In the genomic region with DNA sequence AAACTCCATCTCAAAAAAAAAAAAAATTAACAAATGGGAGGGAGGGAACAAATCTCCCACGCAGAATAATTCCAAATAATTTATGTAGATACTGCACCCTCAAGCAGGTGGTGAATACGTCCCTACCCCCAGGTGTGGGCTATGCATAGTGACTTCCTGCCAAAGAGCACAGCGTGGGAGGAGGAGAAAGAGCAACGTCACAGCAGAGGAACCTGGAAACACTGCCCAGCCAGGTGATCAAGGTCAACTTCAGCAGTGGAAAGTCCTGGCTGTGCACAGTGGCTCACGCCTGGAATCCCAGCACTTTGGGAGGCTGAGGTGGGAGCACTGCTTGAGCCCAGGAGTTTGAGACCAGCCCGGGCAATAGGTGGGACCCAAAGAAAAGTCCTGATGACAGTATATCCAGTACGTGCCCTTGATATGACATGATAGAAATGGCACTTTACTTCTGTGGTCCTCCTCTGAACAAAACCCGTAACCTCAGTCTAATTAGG, we compare ENCODE assay signal across 26 cellular contexts. TPM values are rescaled to one million over a fixed set of nuclear protein-coding genes. Genes with fewer than 3 reads are reported as not detected.
A peak's percentile ranks its signal among the peaks of the same experiment; 100 is the strongest.
DNase-seq lines count a peak whose midpoint lies in the region; ATAC-seq and TF ChIP-seq lines count a peak whose summit lies in the region.
"Had no signal": no experiment of that assay in that cellular context is flagged by ENCODE, and none has a peak within 500 bp of the region (broad histone marks: within the 10 kb centered on the region; RNA-seq: fewer than 3 reads in every experiment).

No MANE protein-coding gene starts in this region.

- H4K8ac ChIP-seq in neuronal stem cell (ENCODE audit: low read depth, low read length) = no peak overlapping the region

- H3K9me3 ChIP-seq in neuronal stem cell (replicated peaks in 1 of 2; ENCODE audit: control insufficient read depth in 2 of 2, insufficient read depth in 1 of 2, low read depth in 1 of 2, low read length in 2 of 2) = no peaks in the 10 kb centered on the region

- DNase-seq in activated CD8-positive, alpha-beta T cell treated with anti-CD3 and anti-CD28 coated beads for 36 hours = peak; percentile 11
- no peak for DNase-seq in activated CD8-positive, alpha-beta T cell treated with anti-CD3 and anti-CD28 coated beads, Interleukin-2, amount 10 ng/mL, durations not matched to agents 7 days and 5 days
- DNase-seq in dorsolateral prefrontal cortex = no peak
- DNase-seq in neuronal stem cell (ENCODE audit: low spot score) = no peak
- no peak for DNase-seq in substantia nigra (lab: John Stamatoyannopoulos, UW)
- no peak for DNase-seq in central memory CD4-positive, alpha-beta T cell
- DNase-seq in SW 1271 (lab: John Stamatoyannopoulos, UW) = no peak
- DNase-seq: CD8-positive, alpha-beta memory T cell; DMS 273 treated with DMSO at 0.1 percent for 48 hours; DMS79; EL; GF-D8; HCEC 1CT; MV-4-11; NCI-H1105; NCI-H1436 treated with DMSO at 0.1 percent for 48 hours; NCI-H187 treated with DMSO at 0.1 percent for 48 hours; NCI-H446 treated with DMSO at 0.1 percent for 48 hours; NCI-H526; NCI-H82; NK-92 treated with Interleukin-12 subunit alpha and Interleukin-12 subunit beta, amount 100 ng/mL, for 24 hours; PC-3 had no signal

- H3K4me2 ChIP-seq in neuronal stem cell (ENCODE audit: insufficient read depth, low read length, poor library complexity, severe bottlenecking) = no peak overlapping the region

- H3K27me3 ChIP-seq in dorsolateral prefrontal cortex (no peaks in the 10 kb centered on the region), neuronal stem cell (ENCODE audit: control insufficient read depth in 3 of 3, insufficient read depth in 3 of 3, low read depth in 1 of 3, low read length in 3 of 3) (no peaks in the 10 kb centered on the region)

- no CpG with 5 or more reads among the region's 8 CpGs for WGBS in neuronal stem cell (ENCODE audit: extremely low coverage in 2 of 2, insufficient read length in 2 of 2, insufficient replicate concordance in 1 of 2), 2 donors

- H3K36me3 ChIP-seq in neuronal stem cell (replicated peaks in 1 of 2; ENCODE audit: control insufficient read depth in 2 of 2, insufficient read depth in 2 of 2, low read length in 2 of 2) = peaks cover 7 to 84% of the 10 kb centered on the region in 2 donors

- H3K23ac ChIP-seq in neuronal stem cell (ENCODE audit: low read depth, low read length, poor library complexity) = no peak overlapping the region

- TF ChIP-seq CTCF in activated CD8-positive, alpha-beta T cell treated with anti-CD3 and anti-CD28 coated beads for 36 hours (IDR thresholded peaks at IDR 0.05) = no peak
- TF ChIP-seq CTCF in dorsolateral prefrontal cortex (IDR thresholded peaks at IDR 0.05 in 54 of 56, conservative IDR thresholded peaks at IDR 0.05 in 2 of 56; ENCODE audit: low read depth in 1 of 56, partially characterized antibody in 56 of 56) = no peak

- no peak for ATAC-seq in activated CD8-positive, alpha-beta T cell treated with anti-CD3 and anti-CD28 coated beads for 36 hours
- ATAC-seq in activated CD8-positive, alpha-beta T cell treated with anti-CD3 and anti-CD28 coated beads, Interleukin-2, amount 10 ng/mL, durations not matched to agents 7 days and 5 days = no peak
- no peak for ATAC-seq in HG02870 (IDR thresholded peaks at IDR 0.05; ENCODE audit: unreplicated experiment)
- ATAC-seq: PC-3 had no signal

- H3K14ac ChIP-seq in neuronal stem cell (ENCODE audit: low read length) = no peak overlapping the region

- no peak overlapping the region for H4K91ac ChIP-seq in neuronal stem cell (ENCODE audit: low read depth, low read length, poor library complexity)

- H3K18ac ChIP-seq in neuronal stem cell (ENCODE audit: low read length) = no peak overlapping the region

- CTCF ChIA-PET in activated CD8-positive, alpha-beta T cell treated with anti-CD3 and anti-CD28 coated beads for 36 hours (lab: Charles Lee) = no interaction called here
- CTCF ChIA-PET in activated CD8-positive, alpha-beta T cell treated with anti-CD3 and anti-CD28 coated beads, Interleukin-2, amount 10 ng/mL, durations not matched to agents 7 days and 5 days (lab: Charles Lee) = no interaction called here

- intact Hi-C loops in activated CD8-positive, alpha-beta T cell treated with anti-CD3 and anti-CD28 coated beads for 36 hours (cut with micrococcal nuclease) = no loop called here
- intact Hi-C loops in dorsolateral prefrontal cortex (cut with DNase I) = no loop called here

- peaks cover 41% of the 10 kb centered on the region for H3K36me3 Mint-ChIP-seq in activated CD8-positive, alpha-beta T cell treated with anti-CD3 and anti-CD28 coated beads for 36 hours (ENCODE audit: low read depth)
- H3K36me3 Mint-ChIP-seq in activated CD8-positive, alpha-beta T cell treated with anti-CD3 and anti-CD28 coated beads, Interleukin-2, amount 10 ng/mL, durations not matched to agents 7 days and 5 days (ENCODE audit: low read depth) = peaks cover 48% of the 10 kb centered on the region

- no peak overlapping the region for H2BK12ac ChIP-seq in neuronal stem cell (ENCODE audit: low read length)

- H3K9me3 Mint-ChIP-seq in activated CD8-positive, alpha-beta T cell treated with anti-CD3 and anti-CD28 coated beads for 36 hours = no peaks in the 10 kb centered on the region
- no peaks in the 10 kb centered on the region for H3K9me3 Mint-ChIP-seq in activated CD8-positive, alpha-beta T cell treated with anti-CD3 and anti-CD28 coated beads, Interleukin-2, amount 10 ng/mL, durations not matched to agents 7 days and 5 days (ENCODE audit: insufficient read depth)
- H3K9me3 Mint-ChIP-seq: CD14-positive monocyte; CD8-positive, alpha-beta memory T cell had no signal

- no peak overlapping the region for H2BK5ac ChIP-seq in neuronal stem cell (ENCODE audit: low read length)

- H3K4me3 Mint-ChIP-seq in activated CD8-positive, alpha-beta T cell treated with anti-CD3 and anti-CD28 coated beads for 36 hours = no peak overlapping the region
- H3K4me3 Mint-ChIP-seq in activated CD8-positive, alpha-beta T cell treated with anti-CD3 and anti-CD28 coated beads, Interleukin-2, amount 10 ng/mL, durations not matched to agents 7 days and 5 days = no peak overlapping the region
- H3K4me3 Mint-ChIP-seq: B cell; CD14-positive monocyte; CD8-positive, alpha-beta memory T cell had no signal

- peak overlapping the region; percentile 34 for H3K27ac Mint-ChIP-seq in activated CD8-positive, alpha-beta T cell treated with anti-CD3 and anti-CD28 coated beads for 36 hours
- no peak overlapping the region for H3K27ac Mint-ChIP-seq in activated CD8-positive, alpha-beta T cell treated with anti-CD3 and anti-CD28 coated beads, Interleukin-2, amount 10 ng/mL, durations not matched to agents 7 days and 5 days
- H3K27ac Mint-ChIP-seq: B cell; CD8-positive, alpha-beta memory T cell had no signal

- H2BK120ac ChIP-seq in neuronal stem cell (ENCODE audit: low read depth, low read length) = no peak overlapping the region

- H3K4me1 Mint-ChIP-seq in activated CD8-positive, alpha-beta T cell treated with anti-CD3 and anti-CD28 coated beads for 36 hours (ENCODE audit: low read depth) = peaks cover 9% of the 10 kb centered on the region
- no peaks in the 10 kb centered on the region for H3K4me1 Mint-ChIP-seq in activated CD8-positive, alpha-beta T cell treated with anti-CD3 and anti-CD28 coated beads, Interleukin-2, amount 10 ng/mL, durations not matched to agents 7 days and 5 days (ENCODE audit: low read depth)
- H3K4me1 Mint-ChIP-seq: B cell had no signal

- no peak overlapping the region for H2BK15ac ChIP-seq in neuronal stem cell (ENCODE audit: low read length)

- no peak overlapping the region for H2AK5ac ChIP-seq in neuronal stem cell (ENCODE audit: low read depth, low read length)

- POLR2A ChIA-PET in activated CD8-positive, alpha-beta T cell treated with anti-CD3 and anti-CD28 coated beads for 36 hours (lab: Charles Lee) = no interaction called here
- POLR2A ChIA-PET in activated CD8-positive, alpha-beta T cell treated with anti-CD3 and anti-CD28 coated beads, Interleukin-2, amount 10 ng/mL, durations not matched to agents 7 days and 5 days (lab: Charles Lee) = no interaction called here

- H3K79me1 ChIP-seq in neuronal stem cell (ENCODE audit: low read depth, low read length) = no peaks in the 10 kb centered on the region

- H3K4me3 ChIP-seq in dorsolateral prefrontal cortex = no peak overlapping the region
- H3K4me3 ChIP-seq in neuronal stem cell (ENCODE audit: low read length in 2 of 2) = peak overlapping the region in 1 of 2 donors; percentile 52

- H3K9ac ChIP-seq in neuronal stem cell (ENCODE audit: low read depth, low read length, poor library complexity) = peak overlapping the region; percentile 67

- H3K4me1 ChIP-seq in neuronal stem cell (ENCODE audit: control insufficient read depth in 2 of 2, insufficient read depth in 1 of 2, low read depth in 1 of 2, low read length in 2 of 2) = no peaks in the 10 kb centered on the region

- H2AFZ ChIP-seq in neuronal stem cell (ENCODE audit: low read length) = no peak overlapping the region

- no peaks in the 10 kb centered on the region for H3K27me3 Mint-ChIP-seq in activated CD8-positive, alpha-beta T cell treated with anti-CD3 and anti-CD28 coated beads for 36 hours
- H3K27me3 Mint-ChIP-seq in activated CD8-positive, alpha-beta T cell treated with anti-CD3 and anti-CD28 coated beads, Interleukin-2, amount 10 ng/mL, durations not matched to agents 7 days and 5 days (ENCODE audit: low read depth) = no peaks in the 10 kb centered on the region
- H3K27me3 Mint-ChIP-seq: B cell; CD8-positive, alpha-beta memory T cell had no signal

- H3K27ac ChIP-seq in dorsolateral prefrontal cortex (peak overlapping the region in 51 of 59 donors; percentile 34 to 100 (median 85)), neuronal stem cell (replicated peaks; ENCODE audit: low read length) (no peak overlapping the region), substantia nigra (ENCODE audit: low read depth, low read length, poor library complexity, severe bottlenecking) (peak overlapping the region; percentile 42)
- H3K27ac ChIP-seq: 22Rv1 had no signal

- H3K4ac ChIP-seq in neuronal stem cell (ENCODE audit: low read length) = no peak overlapping the region

RNA-seq across cellular contexts. Expression of a gene that starts 9.5 kb away (rescaled TPM):
- 10 to 100 TPM; 47.8 to 52.2 TPM for total RNA-seq in activated CD8-positive, alpha-beta T cell treated with anti-CD3 and anti-CD28 coated beads for 36 hours
- 10 to 100 TPM; 31.1 to 33.4 TPM for total RNA-seq in activated CD8-positive, alpha-beta T cell treated with anti-CD3 and anti-CD28 coated beads, Interleukin-2, amount 10 ng/mL, durations not matched to agents 7 days and 5 days
- total RNA-seq in dorsolateral prefrontal cortex = 10 to 100 TPM; 31.4 to 69.6 (median 51.2) TPM
- 28.4 TPM for polyA plus RNA-seq in neuronal stem cell (2013, experiment 1 of 2)
- 26.9 TPM for polyA plus RNA-seq in neuronal stem cell (2013, experiment 2 of 2)

RNA-seq across cellular contexts. Expression of a gene that starts 9.6 kb away (rescaled TPM):
- 1 to 10 TPM; 4.7 to 5.0 TPM for total RNA-seq in activated CD8-positive, alpha-beta T cell treated with anti-CD3 and anti-CD28 coated beads for 36 hours
- total RNA-seq in activated CD8-positive, alpha-beta T cell treated with anti-CD3 and anti-CD28 coated beads, Interleukin-2, amount 10 ng/mL, durations not matched to agents 7 days and 5 days = 1 to 10 TPM; 8.0 to 9.4 TPM
- total RNA-seq in dorsolateral prefrontal cortex = 100 to 1,000 TPM in 7 of 120 experiments, 10 to 100 TPM in 113; 54.3 to 129 (median 78.9) TPM
- polyA plus RNA-seq in neuronal stem cell (2013, experiment 1 of 2) = 7.9 TPM
- 6.8 TPM for polyA plus RNA-seq in neuronal stem cell (2013, experiment 2 of 2)

RNA-seq across cellular contexts. Expression of a gene that starts 33.6 kb away (rescaled TPM):
- 10 to 100 TPM; 16.7 to 18.6 TPM for total RNA-seq in activated CD8-positive, alpha-beta T cell treated with anti-CD3 and anti-CD28 coated beads for 36 hours
- total RNA-seq in activated CD8-positive, alpha-beta T cell treated with anti-CD3 and anti-CD28 coated beads, Interleukin-2, amount 10 ng/mL, durations not matched to agents 7 days and 5 days = 10 to 100 TPM; 18.1 to 18.4 TPM
- total RNA-seq in dorsolateral prefrontal cortex = 10 to 100 TPM in 117 of 120 experiments, 1 to 10 TPM in 3; 8.5 to 20.6 (median 14.9) TPM
- 8.2 TPM for polyA plus RNA-seq in neuronal stem cell (2013, experiment 1 of 2)
- polyA plus RNA-seq in neuronal stem cell (2013, experiment 2 of 2) = 8.3 TPM

RNA-seq across cellular contexts. Expression of a gene that starts 48.2 kb away (rescaled TPM):
- total RNA-seq in activated CD8-positive, alpha-beta T cell treated with anti-CD3 and anti-CD28 coated beads for 36 hours = 1 to 10 TPM; 6.2 to 6.6 TPM
- 1 to 10 TPM; 3.3 to 4.1 TPM for total RNA-seq in activated CD8-positive, alpha-beta T cell treated with anti-CD3 and anti-CD28 coated beads, Interleukin-2, amount 10 ng/mL, durations not matched to agents 7 days and 5 days
- 10 to 100 TPM; 28.4 to 88.6 (median 50.3) TPM for total RNA-seq in dorsolateral prefrontal cortex
- polyA plus RNA-seq in neuronal stem cell (2013, experiment 1 of 2) = 9.5 TPM
- polyA plus RNA-seq in neuronal stem cell (2013, experiment 2 of 2) = 9.4 TPM

Comparison
In these comparisons a context has a peak if more than half of its experiments do, and no peak if none do; other contexts are left out.
1. RNA of a gene that starts 9.6 kb away (total RNA-seq): 54.3 to 129 TPM in dorsolateral prefrontal cortex; 8.0 to 9.4 TPM in activated CD8-positive, alpha-beta T cell treated with anti-CD3 and anti-CD28 coated beads, Interleukin-2, amount 10 ng/mL, durations not matched to agents 7 days and 5 days and 4.7 to 5.0 TPM in activated CD8-positive, alpha-beta T cell treated with anti-CD3 and anti-CD28 coated beads for 36 hours; every median in the first group is over 4 times any median in the second.